In genomic region chr12:91562476-91562875, GRCh38 we compare ENCODE assay signal across 14 cellular contexts.
DNase-seq lines count a peak whose midpoint lies in the region; ATAC-seq, FAIRE-seq and TF ChIP-seq lines count a peak whose summit lies in the region.
"Had no signal": no experiment of that assay in that cellular context is flagged by ENCODE, and none has a peak within 500 bp of the region (broad histone marks: within the 10 kb centered on the region; RNA-seq: fewer than 3 reads in every experiment).

No MANE protein-coding gene starts in this region.

- H3K4me3 ChIP-seq in astrocyte of the spinal cord (ENCODE audit: low read depth, low read length) = no peak overlapping the region
- H3K4me3 ChIP-seq in small intestine (ENCODE audit: low read depth in 1 of 2, low read length in 2 of 2) = no peak overlapping the region
- H3K4me3 ChIP-seq: BLaER1 treated with 17β-estradiol and CSF1 and Interleukin-3, amounts not matched to agents 10 nM and 100 nM; transverse colon had no signal

- H3K27me3 ChIP-seq in small intestine (ENCODE audit: control insufficient read depth in 2 of 2, insufficient read depth in 2 of 2, low read length in 2 of 2) = no peaks in the 10 kb centered on the region
- H3K27me3 ChIP-seq: BLaER1 treated with 17β-estradiol and CSF1 and Interleukin-3, amounts not matched to agents 10 nM and 100 nM; transverse colon had no signal

- no peaks in the 10 kb centered on the region for H3K9me3 ChIP-seq in small intestine (ENCODE audit: control insufficient read depth, low read depth)
- H3K9me3 ChIP-seq: transverse colon had no signal

- H3K27me3 Mint-ChIP-seq in endothelial cell (ENCODE audit: unreplicated experiment) = peaks cover 1% of the 10 kb centered on the region

- ATAC-seq in activated naive CD4-positive, alpha-beta T cell treated with anti-CD3 and anti-CD28 coated beads, Interleukin-2, amount 50 U/mL, for 72 hours = peak; percentile 43 to 61
- peak; percentile 89 for ATAC-seq in HG03103 (IDR thresholded peaks at IDR 0.05; ENCODE audit: low read depth, unreplicated experiment)

- H3K4me1 ChIP-seq in small intestine (ENCODE audit: control insufficient read depth in 2 of 2, insufficient read depth in 1 of 2, low read depth in 1 of 2, low read length in 1 of 2) = no peaks in the 10 kb centered on the region
- H3K4me1 ChIP-seq: transverse colon had no signal

- DNase-seq in activated naive CD4-positive, alpha-beta T cell treated with anti-CD3 and anti-CD28 coated beads, Interleukin-2, amount 50 U/mL, for 72 hours (ENCODE audit: low spot score in 2 of 2) = no peak
- DNase-seq in activated naive CD4-positive, alpha-beta T cell treated with anti-CD3 and anti-CD28 coated beads, Interleukin-2, amount 50 U/mL, for 16 hours = no peak
- DNase-seq in astrocyte of the spinal cord (ENCODE audit: low read depth, low spot score) (peak; percentile 10), small intestine (peak; percentile 54), KBM-7 (no peak), endothelial cell (ENCODE audit: low spot score) (no peak), caudate nucleus (lab: John Stamatoyannopoulos, UW) (no peak)
- DNase-seq: H7, hypothalamus, NCI-H187, transverse colon had no signal

- peak overlapping the region in 1 of 2 donors; percentile 33 for H3K27ac Mint-ChIP-seq in activated naive CD4-positive, alpha-beta T cell treated with anti-CD3 and anti-CD28 coated beads, Interleukin-2, amount 50 U/mL, for 72 hours
- no peak overlapping the region for H3K27ac Mint-ChIP-seq in endothelial cell (ENCODE audit: unreplicated experiment)

- WGBS in small intestine, 3 donors = 48 to 70% (median 65%) methylated on average over 1 of the region's 1 CpG

- in situ Hi-C loops in astrocyte of the spinal cord (cut with HindIII; ENCODE audit: low sequenced_read_pairs) (no loop called here), KBM-7 (cut with MboI; ENCODE audit: low pct_unique_long_range_greater_than_20kb, low sequenced_read_pairs) (no loop called here)

- no peaks in the 10 kb centered on the region for H3K4me1 Mint-ChIP-seq in endothelial cell (ENCODE audit: unreplicated experiment)

- no peaks in the 10 kb centered on the region for H3K36me3 ChIP-seq in small intestine (ENCODE audit: control insufficient read depth in 2 of 2, insufficient read depth in 2 of 2, low read length in 2 of 2)
- H3K36me3 ChIP-seq: BLaER1 treated with 17β-estradiol and CSF1 and Interleukin-3, amounts not matched to agents 10 nM and 100 nM; transverse colon had no signal

- peaks cover 21 to 30% of the 10 kb centered on the region in 2 donors for H3K36me3 Mint-ChIP-seq in activated naive CD4-positive, alpha-beta T cell treated with anti-CD3 and anti-CD28 coated beads, Interleukin-2, amount 50 U/mL, for 72 hours
- H3K36me3 Mint-ChIP-seq in endothelial cell (ENCODE audit: low read depth, unreplicated experiment) = no peaks in the 10 kb centered on the region

- TF ChIP-seq CTCF in astrocyte of the spinal cord (IDR thresholded peaks at IDR 0.05; ENCODE audit: low read depth, low read length) (no peak), endothelial cell (IDR thresholded peaks at IDR 0.05; ENCODE audit: unreplicated experiment) (no peak)

- peaks cover 16 to 19% of the 10 kb centered on the region in 2 donors for H3K9me3 Mint-ChIP-seq in activated naive CD4-positive, alpha-beta T cell treated with anti-CD3 and anti-CD28 coated beads, Interleukin-2, amount 50 U/mL, for 72 hours
- H3K9me3 Mint-ChIP-seq in endothelial cell (ENCODE audit: unreplicated experiment) = no peaks in the 10 kb centered on the region

- H3K4me3 Mint-ChIP-seq in endothelial cell (ENCODE audit: unreplicated experiment) = no peak overlapping the region

- FAIRE-seq in small intestine (lab: Jason Lieb, UNC) = no peak
- FAIRE-seq: colon had no signal

- H3K27ac ChIP-seq in small intestine (ENCODE audit: low read depth in 1 of 2, low read length in 1 of 2) = no peak overlapping the region
- no peak overlapping the region for H3K27ac ChIP-seq in caudate nucleus (ENCODE audit: low read depth, low read length)
- H3K27ac ChIP-seq: BLaER1 treated with 17β-estradiol and CSF1 and Interleukin-3, amounts not matched to agents 10 nM and 100 nM; transverse colon had no signal

Comparison
In these comparisons a context has a peak if more than half of its experiments do, and no peak if none do; other contexts are left out.
1. DNase-seq: peak in astrocyte of the spinal cord (single experiment) and small intestine (single experiment); none in activated naive CD4-positive, alpha-beta T cell treated with anti-CD3 and anti-CD28 coated beads, Interleukin-2, amount 50 U/mL, for 72 hours (0 of 2), activated naive CD4-positive, alpha-beta T cell treated with anti-CD3 and anti-CD28 coated beads, Interleukin-2, amount 50 U/mL, for 16 hours (single experiment), KBM-7 (single experiment), endothelial cell (single experiment) and caudate nucleus (0 of 61).